In the genomic region with DNA sequence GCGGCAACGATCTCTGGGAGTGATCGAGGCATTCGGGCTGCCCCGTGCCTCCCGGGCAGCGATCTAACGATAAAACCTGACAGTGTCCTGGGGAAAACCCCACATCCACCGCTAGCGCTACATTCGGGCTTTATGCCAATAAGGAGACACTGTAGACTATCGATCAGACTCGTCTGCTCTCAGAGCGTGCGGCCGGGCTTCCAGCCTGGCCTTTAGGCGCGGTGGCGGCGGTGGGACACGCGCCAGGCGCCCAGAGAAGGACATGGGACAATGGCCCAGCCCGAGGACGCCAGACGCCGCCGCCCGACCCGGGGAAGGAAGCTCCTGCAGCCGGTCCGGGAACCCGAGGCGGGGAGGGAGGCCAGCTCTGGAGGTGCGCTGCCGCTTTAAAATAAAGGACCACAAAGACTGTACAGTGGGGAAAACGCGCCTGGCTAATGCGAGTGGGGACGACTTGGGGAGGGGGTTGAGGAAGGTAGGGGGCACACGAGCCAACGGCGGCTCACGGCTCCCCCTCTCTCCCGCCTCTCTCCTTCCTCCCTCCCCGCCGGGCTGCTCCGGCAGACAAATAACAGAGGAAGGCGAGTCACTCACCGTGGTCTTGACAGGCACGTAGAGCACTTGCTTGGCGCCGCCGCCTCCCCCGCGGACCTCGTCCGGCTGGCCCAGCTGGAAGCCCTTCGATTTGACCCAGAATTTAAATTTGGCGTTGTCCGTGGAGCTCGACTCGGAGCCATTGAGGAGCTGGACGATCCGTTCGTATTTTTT, we compare ENCODE assay signal across 8 cellular contexts. TPM values are rescaled to one million over a fixed set of nuclear protein-coding genes. Genes with fewer than 3 reads are reported as not detected.
A peak's percentile ranks its signal among the peaks of the same experiment; 100 is the strongest.
DNase-seq lines count a peak whose midpoint lies in the region; ATAC-seq and TF ChIP-seq lines count a peak whose summit lies in the region.

No MANE protein-coding gene starts in this region.

- H3K4me1 ChIP-seq in RWPE2 (ENCODE audit: insufficient read depth, poor library complexity, severe bottlenecking) = no peaks in the 10 kb centered on the region
- peaks cover 0 to 38% (median 27%) of the 10 kb centered on the region in 3 donors for H3K4me1 ChIP-seq in gastroesophageal sphincter

- TF ChIP-seq EP300 in gastroesophageal sphincter (IDR thresholded peaks at IDR 0.05) = no peak

- H3K4me3 ChIP-seq in RWPE2 (ENCODE audit: severe bottlenecking) = no peak overlapping the region
- H3K4me3 ChIP-seq in gastroesophageal sphincter = peak overlapping the region; percentile 1 to 51

- TF ChIP-seq CTCF in RWPE2 (IDR thresholded peaks at IDR 0.05; ENCODE audit: poor library complexity, severe bottlenecking) (no peak), gastroesophageal sphincter (IDR thresholded peaks at IDR 0.05) (no peak)

- no peaks in the 10 kb centered on the region for H3K9me3 ChIP-seq in RWPE2 (ENCODE audit: severe bottlenecking)
- no peaks in the 10 kb centered on the region for H3K9me3 ChIP-seq in gastroesophageal sphincter

- H3K27ac ChIP-seq in RWPE2 (ENCODE audit: poor library complexity, severe bottlenecking) (no peak overlapping the region), gastroesophageal sphincter (no peak overlapping the region)

- ATAC-seq in HG03159 (IDR thresholded peaks at IDR 0.05; ENCODE audit: unreplicated experiment) (peak; percentile 65), RWPE2 (ENCODE audit: low read depth) (peak; percentile 44), gastroesophageal sphincter (no peak), GM21529 (IDR thresholded peaks at IDR 0.05; ENCODE audit: unreplicated experiment) (no peak), HG02623 (IDR thresholded peaks at IDR 0.05; ENCODE audit: unreplicated experiment) (no peak)

- H3K27me3 ChIP-seq in RWPE2 (ENCODE audit: insufficient read depth, poor library complexity, severe bottlenecking) (peaks cover 90% of the 10 kb centered on the region), gastroesophageal sphincter (peaks cover 81% of the 10 kb centered on the region)

- no peaks in the 10 kb centered on the region for H3K36me3 ChIP-seq in RWPE2 (ENCODE audit: low read depth)
- H3K36me3 ChIP-seq in gastroesophageal sphincter = no peaks in the 10 kb centered on the region

- no peak for TF ChIP-seq POLR2A in gastroesophageal sphincter (IDR thresholded peaks at IDR 0.05)

- 0% methylated on average over 8 of the region's 66 CpGs; no CpG with 5 or more reads in 1 of the 2 donors for WGBS in gastroesophageal sphincter (ENCODE audit: low coverage in 1 of 2), 2 donors

- DNase-seq in DMS79 (lab: John Stamatoyannopoulos, UW) (peak; percentile 69), RWPE2 (ENCODE audit: low spot score) (no peak), occipital lobe (lab: John Stamatoyannopoulos, UW) (peak; percentile 68)
- DNase-seq in NK-92 treated with Interleukin-12 subunit alpha and Interleukin-12 subunit beta, amount 100 ng/mL, for 24 hours (lab: John Stamatoyannopoulos, UW) = no peak

RNA-seq across cellular contexts. Expression of a gene that starts 2.1 kb away (rescaled TPM):
- under 1 TPM in 1 of 4 donors, not detected in 3; 0.08 TPM for total RNA-seq in gastroesophageal sphincter
- 137 TPM for total RNA-seq in occipital lobe

Comparison
In these comparisons a context has a peak if more than half of its experiments do, and no peak if none do; other contexts are left out.
1. DNase-seq: peak in DMS79 (single experiment) and occipital lobe (single experiment); none in RWPE2 (single experiment) and NK-92 treated with Interleukin-12 subunit alpha and Interleukin-12 subunit beta, amount 100 ng/mL, for 24 hours (single experiment).
2. ATAC-seq: peak in HG03159 (single experiment) and RWPE2 (single experiment); none in gastroesophageal sphincter (single experiment), GM21529 (single experiment) and HG02623 (single experiment).
3. RNA of a gene that starts 2.1 kb away (total RNA-seq): 137 TPM in occipital lobe (single experiment); 0.08 TPM in gastroesophageal sphincter; every median in the first group is over 100 times any median in the second.